ENCODE assay signal across 8 cellular contexts in the genomic region with DNA sequence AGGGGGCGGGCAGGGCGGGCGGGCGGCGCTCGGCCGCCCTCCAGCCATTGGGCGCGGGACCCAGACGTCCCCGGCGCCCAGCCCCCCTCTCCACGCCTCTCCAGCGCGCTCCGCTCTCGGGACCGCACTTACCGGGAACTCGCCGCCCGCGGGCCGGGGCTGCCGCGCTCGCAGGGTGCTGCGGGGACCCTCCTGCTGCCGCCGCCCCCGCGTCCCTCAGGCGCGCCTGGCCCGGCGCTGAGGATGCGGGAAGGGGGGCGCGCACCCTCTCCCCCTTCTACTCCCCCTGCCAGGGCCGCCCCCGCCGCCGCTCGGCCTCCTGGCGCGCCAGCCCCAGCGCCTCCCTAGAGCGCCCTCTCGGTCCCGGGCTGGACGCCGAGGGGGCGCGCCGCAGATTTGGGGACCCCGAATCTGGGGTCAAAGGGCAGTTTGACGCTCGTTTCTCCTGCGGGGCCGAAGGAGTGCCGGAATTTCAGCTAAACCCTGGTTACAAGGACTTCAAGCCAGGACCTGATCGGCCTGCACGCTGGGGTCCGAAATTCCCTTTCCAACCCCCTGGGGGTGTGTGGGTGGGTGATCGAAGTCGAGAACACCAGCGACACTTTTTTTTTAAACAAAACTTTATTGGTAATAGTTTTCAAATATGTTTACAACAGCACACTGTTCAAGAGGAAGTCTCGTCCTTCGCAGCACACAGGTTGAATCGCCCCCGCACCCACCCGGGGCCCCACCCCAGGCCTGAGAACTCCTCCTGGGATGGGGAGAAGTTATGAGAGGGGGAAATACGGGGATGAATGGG. TPM values are rescaled to one million over a fixed set of nuclear protein-coding genes. Genes with fewer than 3 reads are reported as not detected.
A peak's percentile ranks its signal among the peaks of the same experiment; 100 is the strongest.
DNase-seq lines count a peak whose midpoint lies in the region; ATAC-seq and TF ChIP-seq lines count a peak whose summit lies in the region.

No MANE protein-coding gene starts in this region.

- peak; percentile 25 for TF ChIP-seq CTCF in AG10803 (conservative IDR thresholded peaks at IDR 0.05; ENCODE audit: low read length)
- TF ChIP-seq CTCF in mucosa of descending colon (IDR thresholded peaks at IDR 0.05) = no peak
- no peak for TF ChIP-seq CTCF in stomach (IDR thresholded peaks at IDR 0.05)

- no peak for TF ChIP-seq EP300 in stomach (IDR thresholded peaks at IDR 0.05)

- CTCF ChIA-PET in activated CD4-positive, alpha-beta memory T cell treated with anti-CD3 and anti-CD28 coated beads for 36 hours (lab: Charles Lee) = interaction anchor here (0.6 to 1.6 kb wide), 5 partner anchors 18 to 341 kb away, joined by 3 to 5 read pairs (median 3); partner anchors contain the start of genes MISP3 and PKN1

- peaks cover 30% of the 10 kb centered on the region for H3K36me3 Mint-ChIP-seq in activated CD4-positive, alpha-beta memory T cell treated with anti-CD3 and anti-CD28 coated beads for 36 hours

- peak; percentile 53 for ATAC-seq in HG03045 (IDR thresholded peaks at IDR 0.05; ENCODE audit: unreplicated experiment)
- ATAC-seq in mucosa of descending colon = peak; percentile 91

- 0 to 2% (median 0%) methylated on average over 20 to 72 of the region's 73 CpGs for WGBS in stomach, 5 donors

- peak overlapping the region; percentile 73 for H3K9ac ChIP-seq in endocrine pancreas (ENCODE audit: control insufficient read depth, insufficient read depth, low read length)

- H3K9me3 Mint-ChIP-seq in activated CD4-positive, alpha-beta memory T cell treated with anti-CD3 and anti-CD28 coated beads for 36 hours = peaks cover 16% of the 10 kb centered on the region

- H3K4me3 Mint-ChIP-seq in activated CD4-positive, alpha-beta memory T cell treated with anti-CD3 and anti-CD28 coated beads for 36 hours = peak overlapping the region; percentile 89

- peaks cover 3% of the 10 kb centered on the region for H3K36me3 ChIP-seq in endocrine pancreas (ENCODE audit: control insufficient read depth, insufficient read depth, low read length)
- H3K36me3 ChIP-seq in mucosa of descending colon (ENCODE audit: low read depth) = no peaks in the 10 kb centered on the region
- H3K36me3 ChIP-seq in stomach = peaks cover 9 to 27% (median 20%) of the 10 kb centered on the region in 4 donors

- H3K27me3 ChIP-seq in endocrine pancreas (ENCODE audit: control insufficient read depth, insufficient read depth, low read length) (no peaks in the 10 kb centered on the region), stomach (no peaks in the 10 kb centered on the region)

- POLR2A ChIA-PET in activated CD4-positive, alpha-beta memory T cell treated with anti-CD3 and anti-CD28 coated beads for 36 hours (lab: Charles Lee) = interaction anchor here (1.5 to 1.8 kb wide), 2 partner anchors 10 to 45 kb away, joined by 5 read pairs; partner anchors contain the start of gene ASF1B

- H3K4me3 ChIP-seq in AG10803 (ENCODE audit: low read length) (peak overlapping the region; percentile 83), endocrine pancreas (ENCODE audit: control insufficient read depth, insufficient read depth, low read length) (no peak overlapping the region), mucosa of descending colon (peak overlapping the region; percentile 48), stomach (peak overlapping the region; percentile 75 to 93 (median 82))

- H3K27me3 Mint-ChIP-seq in activated CD4-positive, alpha-beta memory T cell treated with anti-CD3 and anti-CD28 coated beads for 36 hours = no peaks in the 10 kb centered on the region

- peak; percentile 60 for DNase-seq in AG10803 (ENCODE audit: low read depth)
- DNase-seq in NCI-H226 = peak; percentile 20
- DNase-seq in activated CD4-positive, alpha-beta memory T cell treated with anti-CD3 and anti-CD28 coated beads for 36 hours = peak; percentile 83
- DNase-seq in mucosa of descending colon = peak; percentile 86 to 92 (median 91)
- DNase-seq in stomach = no peak

- peaks cover 22% of the 10 kb centered on the region for H3K4me1 Mint-ChIP-seq in activated CD4-positive, alpha-beta memory T cell treated with anti-CD3 and anti-CD28 coated beads for 36 hours (ENCODE audit: low read depth)

- H3K9me3 ChIP-seq in endocrine pancreas (ENCODE audit: control insufficient read depth, low read length) (no peaks in the 10 kb centered on the region), mucosa of descending colon (peaks cover 7% of the 10 kb centered on the region), stomach (peaks cover 0 to 10% (median 9%) of the 10 kb centered on the region in 4 donors)

- peak; percentile 72 for TF ChIP-seq POLR2A in GM18526 (IDR thresholded peaks at IDR 0.05; ENCODE audit: extremely low read depth, insufficient read length)
- TF ChIP-seq POLR2A in stomach (IDR thresholded peaks at IDR 0.05) = no peak

- peak overlapping the region; percentile 87 to 98 (median 95) for H3K27ac ChIP-seq in stomach

- intact Hi-C loops in activated CD4-positive, alpha-beta memory T cell treated with anti-CD3 and anti-CD28 coated beads for 36 hours (cut with micrococcal nuclease) = loop anchor here (1.0 kb wide), 2 partner anchors 26 to 45 kb away; partner anchors contain the start of genes ASF1B and PRKACA
- intact Hi-C loops in mucosa of descending colon (cut with DNase I, micrococcal nuclease) = no loop called here
- intact Hi-C loops in stomach (cut with DNase I; ENCODE audit: low total_unique reads) = no loop called here

- H3K27ac Mint-ChIP-seq in activated CD4-positive, alpha-beta memory T cell treated with anti-CD3 and anti-CD28 coated beads for 36 hours = peak overlapping the region; percentile 95

- H3K4me1 ChIP-seq in endocrine pancreas (ENCODE audit: control insufficient read depth, insufficient read depth, low read length) = no peaks in the 10 kb centered on the region
- H3K4me1 ChIP-seq in mucosa of descending colon (ENCODE audit: low read depth) = peaks cover 12% of the 10 kb centered on the region
- peaks cover 12 to 24% (median 21%) of the 10 kb centered on the region in 4 donors for H3K4me1 ChIP-seq in stomach

RNA-seq across cellular contexts. Expression of gene SAMD1, which starts 0.7 kb away (rescaled TPM):
- 10 to 100 TPM; 74.5 to 77.6 TPM for total RNA-seq in activated CD4-positive, alpha-beta memory T cell treated with anti-CD3 and anti-CD28 coated beads for 36 hours
- 10 to 100 TPM; 39.8 to 61.8 (median 49.6) TPM for total RNA-seq in mucosa of descending colon
- total RNA-seq in stomach = 100 to 1,000 TPM in 1 of 5 donors, 10 to 100 TPM in 3, 1 to 10 TPM in 1; 4.8 to 228 (median 24.6) TPM
- polyA plus RNA-seq in stomach = 10 to 100 TPM; 16.3 to 29.1 (median 22.4) TPM

RNA-seq across cellular contexts. Expression of gene C19orf67, which starts 5.7 kb away (rescaled TPM):
- not detected for total RNA-seq in activated CD4-positive, alpha-beta memory T cell treated with anti-CD3 and anti-CD28 coated beads for 36 hours
- total RNA-seq in mucosa of descending colon (under 1 TPM in 1 of 3 donors, not detected in 2; 0.27 TPM), stomach (not detected)
- under 1 TPM in 1 of 3 donors, not detected in 2; 0.50 TPM for polyA plus RNA-seq in stomach

RNA-seq across cellular contexts. Expression of gene MISP3, which starts 18.7 kb away (rescaled TPM):
- 1 to 10 TPM; 2.4 to 2.5 TPM for total RNA-seq in activated CD4-positive, alpha-beta memory T cell treated with anti-CD3 and anti-CD28 coated beads for 36 hours
- total RNA-seq in mucosa of descending colon = 10 to 100 TPM; 13.6 to 34.2 (median 32.9) TPM
- total RNA-seq in stomach = 10 to 100 TPM in 4 of 5 donors, 1 to 10 TPM in 1; 2.0 to 88.7 (median 34.1) TPM
- polyA plus RNA-seq in stomach = 10 to 100 TPM; 14.9 to 29.8 (median 25.1) TPM

RNA-seq across cellular contexts. Expression of gene PRKACA, which starts 26.3 kb away (rescaled TPM):
- total RNA-seq in activated CD4-positive, alpha-beta memory T cell treated with anti-CD3 and anti-CD28 coated beads for 36 hours = 10 to 100 TPM; 64.3 to 65.6 TPM
- total RNA-seq in mucosa of descending colon (100 to 1,000 TPM in 1 of 3 donors, 10 to 100 TPM in 2; 75.4 to 100 (median 89.1) TPM), stomach (100 to 1,000 TPM in 1 of 5 donors, 10 to 100 TPM in 4; 14.7 to 159 (median 26.6) TPM)
- 10 to 100 TPM; 27.7 to 43.8 (median 38.2) TPM for polyA plus RNA-seq in stomach

RNA-seq across cellular contexts. Expression of gene PALM3, which starts 29.4 kb away (rescaled TPM):
- total RNA-seq in activated CD4-positive, alpha-beta memory T cell treated with anti-CD3 and anti-CD28 coated beads for 36 hours = not detected
- total RNA-seq in mucosa of descending colon (1 to 10 TPM in 2 of 3 donors, under 1 TPM in 1; 0.82 to 1.2 (median 1.0) TPM), stomach (100 to 1,000 TPM in 1 of 5 donors, 10 to 100 TPM in 2, 1 to 10 TPM in 2; 4.2 to 100 (median 12.2) TPM)
- 100 to 1,000 TPM in 1 of 3 donors, 10 to 100 TPM in 2; 20.7 to 141 (median 22.5) TPM for polyA plus RNA-seq in stomach
